ENCODE assay signal across 8 cellular contexts in genomic region chr5:149128023-149128875, GRCh38. TPM values are rescaled to one million over a fixed set of nuclear protein-coding genes. Genes with fewer than 3 reads are reported as not detected.
DNase-seq lines count a peak whose midpoint lies in the region; ATAC-seq and TF ChIP-seq lines count a peak whose summit lies in the region.

No MANE protein-coding gene starts in this region.

- no peak for TF ChIP-seq POLR2A in erythroblast (IDR thresholded peaks at IDR 0.05; ENCODE audit: low read length)

- peak; percentile 66 for ATAC-seq in HG02610 (IDR thresholded peaks at IDR 0.05; ENCODE audit: unreplicated experiment)
- ATAC-seq in HG03095 (IDR thresholded peaks at IDR 0.05; ENCODE audit: unreplicated experiment) = no peak

- TF ChIP-seq CTCF in neural crest cell (conservative IDR thresholded peaks at IDR 0.05) = peak; percentile 75

- H3K27me3 Mint-ChIP-seq in neural crest cell (ENCODE audit: low read depth) = peaks cover 12% of the 10 kb centered on the region

- no peak overlapping the region for H3K4me3 Mint-ChIP-seq in neural crest cell

- H3K27ac Mint-ChIP-seq in neural crest cell (ENCODE audit: unreplicated experiment) = no peak overlapping the region

- no peaks in the 10 kb centered on the region for H3K36me3 Mint-ChIP-seq in neural crest cell (ENCODE audit: low read depth)

- H3K9me3 Mint-ChIP-seq in neural crest cell = no peaks in the 10 kb centered on the region

- H3K4me1 Mint-ChIP-seq in neural crest cell = peaks cover 3% of the 10 kb centered on the region

- DNase-seq in activated T-cell treated with anti-CD3 and anti-CD28 coated beads, Interleukin-2, amount 50 U/mL, for 48 hours = peak; percentile 25 to 37
- DNase-seq in activated T-cell treated with anti-CD3 and anti-CD28 coated beads for 4 hours = no peak
- peak; percentile 36 for DNase-seq in RPMI8226
- DNase-seq in erythroblast (lab: John Stamatoyannopoulos, UW) = peak; percentile 31 to 48
- DNase-seq in neural crest cell (ENCODE audit: low read depth, low spot score) = peak; percentile 37
- no peak for DNase-seq in middle frontal gyrus (ENCODE audit: extremely low spot score, low spot score)

RNA-seq across cellular contexts. Expression of gene ABLIM3, which starts 13.0 kb away (rescaled TPM):
- 2.4 and 3.0 TPM in 2 replicates for total RNA-seq in neural crest cell

Comparison
In these comparisons a context has a peak if more than half of its experiments do, and no peak if none do; other contexts are left out.
1. DNase-seq: peak in activated T-cell treated with anti-CD3 and anti-CD28 coated beads, Interleukin-2, amount 50 U/mL, for 48 hours (2 of 2), RPMI8226 (single experiment), erythroblast (2 of 2) and neural crest cell (single experiment); none in activated T-cell treated with anti-CD3 and anti-CD28 coated beads for 4 hours (single experiment) and middle frontal gyrus (single experiment).